ENCODE assay signal across 13 cellular contexts in the genomic region with DNA sequence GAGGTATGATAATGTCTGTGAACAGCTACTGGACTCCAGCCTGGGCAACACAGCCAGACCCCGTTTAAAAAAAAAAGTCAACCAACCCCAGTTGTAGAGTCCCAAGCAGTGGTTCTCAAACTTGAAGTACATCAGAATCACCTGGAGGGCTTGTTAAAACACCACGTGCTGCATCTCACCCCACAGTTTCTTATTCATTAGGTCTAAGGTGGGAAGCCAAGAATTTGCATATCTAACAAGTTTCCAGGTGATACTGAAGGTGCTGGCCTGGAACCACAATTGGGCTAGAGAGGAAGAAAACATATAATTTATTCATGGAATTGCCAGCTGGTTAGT. TPM values are rescaled to one million over a fixed set of nuclear protein-coding genes. Genes with fewer than 3 reads are reported as not detected.
DNase-seq lines count a peak whose midpoint lies in the region; ATAC-seq, FAIRE-seq and TF ChIP-seq lines count a peak whose summit lies in the region.
"Had no signal": no experiment of that assay in that cellular context is flagged by ENCODE, and none has a peak within 500 bp of the region (broad histone marks: within the 10 kb centered on the region; RNA-seq: fewer than 3 reads in every experiment).

No MANE protein-coding gene starts in this region.

- peaks cover 28% of the 10 kb centered on the region for H3F3A ChIP-seq in PC-9 (ENCODE audit: insufficient read depth, low read depth)

- H3K27ac ChIP-seq in PC-9 (peak overlapping the region; percentile 82), HepG2 (ENCODE audit: extremely low read length, insufficient read depth, low read length) (peak overlapping the region; percentile 95), sigmoid colon (peak overlapping the region in 3 of 4 donors; percentile 98 to 100 (median 99))

- no peak overlapping the region for H2AFZ ChIP-seq in PC-9
- H2AFZ ChIP-seq in HepG2 (ENCODE audit: low read length): no peak overlapping the region

- H3K4me1 ChIP-seq in Caco-2 (peaks cover 62% of the 10 kb centered on the region), PC-9 (replicated peaks; ENCODE audit: insufficient read depth) (peaks cover 38% of the 10 kb centered on the region), HepG2 (ENCODE audit: insufficient read depth, low read length) (peaks cover 76% of the 10 kb centered on the region), sigmoid colon (peaks cover 0 to 53% (median 46%) of the 10 kb centered on the region in 4 donors)

- H3K9me3 ChIP-seq in Caco-2 (no peaks in the 10 kb centered on the region), PC-9 (ENCODE audit: insufficient read depth, low read depth) (no peaks in the 10 kb centered on the region), HepG2 (ENCODE audit: low read length) (no peaks in the 10 kb centered on the region), sigmoid colon (no peaks in the 10 kb centered on the region)
- H3K9me3 ChIP-seq: left ventricle myocardium inferior had no signal

- H3K27me3 ChIP-seq in Caco-2 (replicated peaks; ENCODE audit: control insufficient read depth, insufficient read depth, low read length): no peaks in the 10 kb centered on the region
- H3K27me3 ChIP-seq in PC-9 (ENCODE audit: insufficient read depth, low read depth): no peaks in the 10 kb centered on the region
- no peaks in the 10 kb centered on the region for H3K27me3 ChIP-seq in HepG2 (ENCODE audit: control insufficient read depth in 1 of 2, insufficient read depth in 2 of 2, low read length in 2 of 2)
- H3K27me3 ChIP-seq in sigmoid colon: no peaks in the 10 kb centered on the region

- no TSS peak for BruUV-seq in Caco-2 (replicated peaks; lab: Mats Ljungman, UMichigan)
- BruUV-seq in PC-9 (replicated peaks; lab: Mats Ljungman, UMichigan): no TSS peak
- BruUV-seq in HepG2 (replicated peaks; lab: Mats Ljungman, UMichigan): no TSS peak

- H3K79me2 ChIP-seq in PC-9 (ENCODE audit: low read depth) (peaks cover 6% of the 10 kb centered on the region; the same call in 1 of the 2 replicates), HepG2 (ENCODE audit: insufficient read depth, low read length) (peaks cover 2% of the 10 kb centered on the region)

- no peak for TF ChIP-seq RAD21 in HepG2 (CRISPR knock-in tag; IDR thresholded peaks at IDR 0.05)

- TF ChIP-seq EP300 in HepG2 (IDR thresholded peaks at IDR 0.05; ENCODE audit: low read depth in 2 of 2, low read length in 2 of 2) (0 out of 4 replicates have a peak, but pooled peaks of 1 of the 2 experiments have one; percentile 3), HepG2 (CRISPR knock-in tag; IDR thresholded peaks at IDR 0.05; ENCODE audit: borderline replicate concordance) (no peak), sigmoid colon (IDR thresholded peaks at IDR 0.05) (no peak)

- no peak for FAIRE-seq in HepG2 (lab: Jason Lieb, UNC)

- H3K27me3 Mint-ChIP-seq in Caco-2 (ENCODE audit: insufficient read depth, unreplicated experiment): no peaks in the 10 kb centered on the region
- H3K27me3 Mint-ChIP-seq: activated CD4-positive, alpha-beta memory T cell treated with anti-CD3 and anti-CD28 coated beads for 36 hours; activated naive CD8-positive, alpha-beta T cell had no signal

- TF ChIP-seq POLR2A in HepG2 (IDR thresholded peaks at IDR 0.05; ENCODE audit: insufficient read depth in 1 of 2, low read depth in 2 of 2, low read length in 2 of 2) (no peak), sigmoid colon (IDR thresholded peaks at IDR 0.05) (no peak)

- CTCF ChIA-PET in Caco-2 (lab: Charles Lee) (interaction anchor here (0.6 to 5.9 kb wide), 6 partner anchors 12 to 102 kb away, joined by 3 to 136 read pairs (median 5); a partner anchor contains a TSS), PC-9 (lab: Charles Lee) (interaction anchor here (0.7 kb wide), 1 partner anchor 175 kb away, joined by 5 read pairs; no protein-coding TSS in a partner anchor), HepG2 (lab: Yijun Ruan, JAX; ENCODE audit: low intra/inter-chr PET ratio, low total read pairs) (no interaction called here)

- H3K9me3 Mint-ChIP-seq in Caco-2 (ENCODE audit: unreplicated experiment): no peaks in the 10 kb centered on the region
- H3K9me3 Mint-ChIP-seq: activated CD4-positive, alpha-beta memory T cell treated with anti-CD3 and anti-CD28 coated beads for 36 hours had no signal

- peaks cover 63% of the 10 kb centered on the region for H3K4me1 Mint-ChIP-seq in Caco-2 (ENCODE audit: low read depth, unreplicated experiment)

- TF ChIP-seq CTCF in Caco-2 (IDR thresholded peaks at IDR 0.05; ENCODE audit: insufficient read depth in 1 of 2, low read depth in 1 of 2, low read length in 1 of 2, severe bottlenecking in 1 of 2, unreplicated experiment in 1 of 2): no peak
- TF ChIP-seq CTCF in PC-9 (conservative IDR thresholded peaks at IDR 0.05): no peak
- no peak for TF ChIP-seq CTCF in HepG2 (CRISPR knock-in tag; IDR thresholded peaks at IDR 0.05)
- TF ChIP-seq CTCF in sigmoid colon (IDR thresholded peaks at IDR 0.05): no peak

- H3K36me3 ChIP-seq in Caco-2 (ENCODE audit: control insufficient read depth, insufficient read depth, low read length): no peaks in the 10 kb centered on the region; the same call in 1 of the 2 replicates
- H3K36me3 ChIP-seq in PC-9 (ENCODE audit: low read depth): no peaks in the 10 kb centered on the region
- no peaks in the 10 kb centered on the region for H3K36me3 ChIP-seq in HepG2 (replicated peaks in 1 of 2; ENCODE audit: control insufficient read depth in 1 of 2, insufficient read depth in 2 of 2, low read length in 2 of 2)
- H3K36me3 ChIP-seq in sigmoid colon: no peaks in the 10 kb centered on the region
- H3K36me3 ChIP-seq: left ventricle myocardium inferior had no signal

- H3K4me2 ChIP-seq in PC-9: no peak overlapping the region
- H3K4me2 ChIP-seq in HepG2 (ENCODE audit: low read depth, low read length): peak overlapping the region; percentile 93

- ATAC-seq in HepG2: no peak

- no peaks in the 10 kb centered on the region for H3K9me2 ChIP-seq in PC-9 (ENCODE audit: insufficient read depth)

- intact Hi-C loops in Caco-2 (cut with micrococcal nuclease; ENCODE audit: unreplicated experiment) (no loop called here), PC-9 (cut with micrococcal nuclease; ENCODE audit: unreplicated experiment) (no loop called here), HepG2 (cut with micrococcal nuclease; ENCODE audit: unreplicated experiment) (no loop called here), sigmoid colon (cut with DNase I) (no loop called here)

- peak overlapping the region; percentile 94 for H3K27ac Mint-ChIP-seq in Caco-2 (ENCODE audit: unreplicated experiment)
- H3K27ac Mint-ChIP-seq: activated CD4-positive, alpha-beta memory T cell treated with anti-CD3 and anti-CD28 coated beads for 36 hours had no signal

- WGBS in HepG2 (ENCODE audit: low lambda C conversion rate): 38% methylated on average over 2 of the region's 2 CpGs
- WGBS in sigmoid colon, 2 donors: 57 to 65% methylated on average over 2 of the region's 2 CpGs

- H4K20me1 ChIP-seq in PC-9 (ENCODE audit: insufficient read depth): no peaks in the 10 kb centered on the region
- H4K20me1 ChIP-seq in HepG2 (ENCODE audit: insufficient read depth, low read length): no peaks in the 10 kb centered on the region

- POLR2A ChIA-PET in Caco-2 (lab: Charles Lee) (interaction anchor here (0.6 to 5.2 kb wide), 5 partner anchors 8 to 61 kb away, joined by 4 to 166 read pairs (median 39); a partner anchor contains a TSS), PC-9 (lab: Charles Lee; ENCODE audit: unreplicated experiment) (no interaction called here), HepG2 (lab: Yijun Ruan, JAX) (interaction anchor here (0.7 to 7.3 kb wide), 12 partner anchors 8 to 1573 kb away, joined by 3 to 568 read pairs (median 12); a partner anchor contains a TSS)

- DNase-seq in Caco-2: no peak
- no peak for DNase-seq in PC-9
- no peak for DNase-seq in HepG2 (ENCODE audit: low spot score)
- peak; percentile 17 for DNase-seq in sigmoid colon
- DNase-seq in HPDE6-E6E7 (ENCODE audit: extremely low spot score): no peak
- DNase-seq in cerebellar cortex (ENCODE audit: low spot score): no peak
- no peak for DNase-seq in NOMO-1 treated with DMSO at 0.1 percent for 48 hours (lab: John Stamatoyannopoulos, UW; ENCODE audit: unreplicated experiment)
- no peak for DNase-seq in amniotic stem cell (lab: John Stamatoyannopoulos, UW)
- DNase-seq: activated CD4-positive, alpha-beta memory T cell treated with anti-CD3 and anti-CD28 coated beads for 36 hours; activated T-cell treated with anti-CD3 and anti-CD28 coated beads, Interleukin-2, amount 50 U/mL, for 48 hours; left ventricle myocardium inferior; stimulated activated naive CD4-positive, alpha-beta T cell had no signal

- in situ Hi-C loops in HepG2 (cut with HindIII; ENCODE audit: extremely low pct_ligation_motif_present, low pct_unique_long_range_greater_than_20kb): no loop called here

- H3K36me3 Mint-ChIP-seq in Caco-2 (ENCODE audit: insufficient read depth, unreplicated experiment): peaks cover 35% of the 10 kb centered on the region
- H3K36me3 Mint-ChIP-seq: activated CD4-positive, alpha-beta memory T cell treated with anti-CD3 and anti-CD28 coated beads for 36 hours; activated naive CD8-positive, alpha-beta T cell had no signal

- H3K9ac ChIP-seq in HepG2 (ENCODE audit: insufficient read depth, low read depth, low read length): no peak overlapping the region

- H3K4me3 ChIP-seq in Caco-2 (ENCODE audit: low read depth, low read length) (no peak overlapping the region), PC-9 (no peak overlapping the region), HepG2 (replicated peaks in 1 of 3; ENCODE audit: insufficient read depth in 1 of 3, low read depth in 2 of 3, low read length in 3 of 3) (0 out of 6 replicates have a peak overlapping the region, but pooled peaks of 1 of the 3 experiments have one; percentile 67), sigmoid colon (no peak overlapping the region)
- H3K4me3 ChIP-seq: left ventricle myocardium inferior had no signal

- no peak overlapping the region for H3K4me3 Mint-ChIP-seq in Caco-2 (ENCODE audit: unreplicated experiment)
- H3K4me3 Mint-ChIP-seq: activated CD4-positive, alpha-beta memory T cell treated with anti-CD3 and anti-CD28 coated beads for 36 hours; activated naive CD8-positive, alpha-beta T cell had no signal

RNA-seq across cellular contexts. Expression of a gene that starts 6.7 kb away (rescaled TPM):
- total RNA-seq in Caco-2 (2022) (82.6 and 86.9 TPM in 2 replicates), PC-9 (2021) (56.8 and 61.8 TPM in 2 replicates), HepG2 (2016; rRNA removed; fragmentation: Illumina TruSeq; extraction: Trizol) (76.1 and 88.5 TPM in 2 replicates), sigmoid colon (10 to 100 TPM; 52.3 to 92.2 (median 58.0) TPM)
- total RNA-seq in HepG2 (2016; cell fraction: cytosol; rRNA removed; fragmentation: Illumina TruSeq; extraction: Trizol; ENCODE audit: low read depth): 23.3 and 23.6 TPM in 2 replicates
- total RNA-seq in HepG2 (2016; cell fraction: insoluble cytoplasmic fraction; rRNA removed; fragmentation: Illumina TruSeq; extraction: Trizol): 62.6 and 89.2 TPM in 2 replicates
- total RNA-seq in HepG2 (2016; cell fraction: membrane; rRNA removed; fragmentation: Illumina TruSeq; extraction: Trizol): 50.5 and 57.1 TPM in 2 replicates
- total RNA-seq in HepG2 (2016; cell fraction: nucleus; rRNA removed; fragmentation: Illumina TruSeq; extraction: Trizol): 82.0 and 93.0 TPM in 2 replicates
- polyA plus RNA-seq in HepG2 (2011; rRNA removed) (54.6 and 63.8 TPM in 2 replicates), sigmoid colon (10 to 100 TPM; 29.4 to 63.5 (median 34.0) TPM)
- 19.7 and 28.8 TPM in 2 replicates for polyA plus RNA-seq in HepG2 (2011; cell fraction: cytosol; rRNA removed)
- polyA plus RNA-seq in HepG2 (2011; cell fraction: nucleus; rRNA removed): 90.9 and 114 TPM in 2 replicates
- polyA plus RNA-seq in HepG2 (2012): 89.3 and 98.8 TPM in 2 replicates
- polyA plus RNA-seq in HepG2 (2016; cell fraction: cytosol; fragmentation: Illumina TruSeq; extraction: Trizol; ENCODE audit: low read depth): 10.1 and 10.5 TPM in 2 replicates
- polyA plus RNA-seq in HepG2 (2016; cell fraction: insoluble cytoplasmic fraction; fragmentation: Illumina TruSeq; extraction: Trizol; ENCODE audit: low read depth): 77.5 and 94.3 TPM in 2 replicates
- 34.7 and 36.6 TPM in 2 replicates for polyA plus RNA-seq in HepG2 (2016; cell fraction: membrane; fragmentation: Illumina TruSeq; extraction: Trizol; ENCODE audit: low read depth)
- 173 TPM in 2 replicates for polyA plus RNA-seq in HepG2 (2016; cell fraction: nucleus; fragmentation: Illumina TruSeq; extraction: Trizol; ENCODE audit: insufficient read depth, low read depth)
- 21.1 and 21.8 TPM in 2 replicates for polyA minus RNA-seq in HepG2 (2011; rRNA and poly(A)+ RNA removed; ENCODE audit: low replicate concordance)
- 50.3 and 50.4 TPM in 2 replicates for polyA minus RNA-seq in HepG2 (2011; cell fraction: cytosol; rRNA and poly(A)+ RNA removed)
- polyA minus RNA-seq in HepG2 (2011; cell fraction: nucleus; rRNA and poly(A)+ RNA removed): 107 and 131 TPM in 2 replicates

RNA-seq across cellular contexts. Expression of a gene that starts 14.7 kb away (rescaled TPM):
- total RNA-seq in Caco-2 (2022) (8.9 and 11.3 TPM in 2 replicates), PC-9 (2021) (9.3 and 10.7 TPM in 2 replicates), HepG2 (2016; rRNA removed; fragmentation: Illumina TruSeq; extraction: Trizol) (1.4 and 2.1 TPM in 2 replicates), sigmoid colon (10 to 100 TPM in 3 of 4 donors, 1 to 10 TPM in 1; 4.1 to 12.8 (median 11.9) TPM)
- 0.88 and 1.1 TPM in 2 replicates for total RNA-seq in HepG2 (2016; cell fraction: cytosol; rRNA removed; fragmentation: Illumina TruSeq; extraction: Trizol; ENCODE audit: low read depth)
- 1.2 and 1.8 TPM in 2 replicates for total RNA-seq in HepG2 (2016; cell fraction: insoluble cytoplasmic fraction; rRNA removed; fragmentation: Illumina TruSeq; extraction: Trizol)
- total RNA-seq in HepG2 (2016; cell fraction: membrane; rRNA removed; fragmentation: Illumina TruSeq; extraction: Trizol): 2.2 and 2.4 TPM in 2 replicates
- 3.4 and 4.3 TPM in 2 replicates for total RNA-seq in HepG2 (2016; cell fraction: nucleus; rRNA removed; fragmentation: Illumina TruSeq; extraction: Trizol)
- polyA plus RNA-seq in HepG2 (2011; rRNA removed) (2.7 and 3.6 TPM in 2 replicates), sigmoid colon (10 to 100 TPM in 1 of 3 donors, 1 to 10 TPM in 2; 4.4 to 11.4 (median 8.1) TPM)
- polyA plus RNA-seq in HepG2 (2011; cell fraction: cytosol; rRNA removed): 1.5 and 1.6 TPM in 2 replicates
- 20.3 and 22.7 TPM in 2 replicates for polyA plus RNA-seq in HepG2 (2011; cell fraction: nucleus; rRNA removed)
- polyA plus RNA-seq in HepG2 (2012): 11.1 and 19.6 TPM in 2 replicates
- polyA plus RNA-seq in HepG2 (2016; cell fraction: cytosol; fragmentation: Illumina TruSeq; extraction: Trizol; ENCODE audit: low read depth): 0.95 and 1.1 TPM in 2 replicates
- 3.8 and 5.8 TPM in 2 replicates for polyA plus RNA-seq in HepG2 (2016; cell fraction: insoluble cytoplasmic fraction; fragmentation: Illumina TruSeq; extraction: Trizol; ENCODE audit: low read depth)
- 2.5 and 3.4 TPM in 2 replicates for polyA plus RNA-seq in HepG2 (2016; cell fraction: membrane; fragmentation: Illumina TruSeq; extraction: Trizol; ENCODE audit: low read depth)
- 9.5 and 10.0 TPM in 2 replicates for polyA plus RNA-seq in HepG2 (2016; cell fraction: nucleus; fragmentation: Illumina TruSeq; extraction: Trizol; ENCODE audit: insufficient read depth, low read depth)
- polyA minus RNA-seq in HepG2 (2011; rRNA and poly(A)+ RNA removed; ENCODE audit: low replicate concordance): 3.3 and 6.7 TPM in 2 replicates
- polyA minus RNA-seq in HepG2 (2011; cell fraction: cytosol; rRNA and poly(A)+ RNA removed): 4.5 and 6.5 TPM in 2 replicates
- 7.6 and 8.1 TPM in 2 replicates for polyA minus RNA-seq in HepG2 (2011; cell fraction: nucleus; rRNA and poly(A)+ RNA removed)

RNA-seq across cellular contexts. Expression of a gene that starts 25.3 kb away (rescaled TPM):
- total RNA-seq in Caco-2 (2022): 102 and 110 TPM in 2 replicates
- total RNA-seq in PC-9 (2021): 45.8 and 51.5 TPM in 2 replicates
- 29.6 and 30.8 TPM in 2 replicates for total RNA-seq in HepG2 (2016; rRNA removed; fragmentation: Illumina TruSeq; extraction: Trizol)
- 27.8 and 32.3 TPM in 2 replicates for total RNA-seq in HepG2 (2016; cell fraction: cytosol; rRNA removed; fragmentation: Illumina TruSeq; extraction: Trizol; ENCODE audit: low read depth)
- 26.4 and 32.2 TPM in 2 replicates for total RNA-seq in HepG2 (2016; cell fraction: insoluble cytoplasmic fraction; rRNA removed; fragmentation: Illumina TruSeq; extraction: Trizol)
- 28.8 and 30.1 TPM in 2 replicates for total RNA-seq in HepG2 (2016; cell fraction: membrane; rRNA removed; fragmentation: Illumina TruSeq; extraction: Trizol)
- total RNA-seq in HepG2 (2016; cell fraction: nucleus; rRNA removed; fragmentation: Illumina TruSeq; extraction: Trizol): 30.8 and 38.1 TPM in 2 replicates
- polyA plus RNA-seq in HepG2 (2011; rRNA removed): 60.9 and 62.9 TPM in 2 replicates
- 25.1 and 35.9 TPM in 2 replicates for polyA plus RNA-seq in HepG2 (2011; cell fraction: cytosol; rRNA removed)
- 142 and 152 TPM in 2 replicates for polyA plus RNA-seq in HepG2 (2011; cell fraction: nucleus; rRNA removed)
- 70.7 and 76.1 TPM in 2 replicates for polyA plus RNA-seq in HepG2 (2012)
- polyA plus RNA-seq in HepG2 (2016; cell fraction: cytosol; fragmentation: Illumina TruSeq; extraction: Trizol; ENCODE audit: low read depth): 5.4 and 6.1 TPM in 2 replicates
- polyA plus RNA-seq in HepG2 (2016; cell fraction: insoluble cytoplasmic fraction; fragmentation: Illumina TruSeq; extraction: Trizol; ENCODE audit: low read depth): 32.0 and 41.3 TPM in 2 replicates
- polyA plus RNA-seq in HepG2 (2016; cell fraction: membrane; fragmentation: Illumina TruSeq; extraction: Trizol; ENCODE audit: low read depth): 18.7 and 20.0 TPM in 2 replicates
- 74.6 and 84.0 TPM in 2 replicates for polyA plus RNA-seq in HepG2 (2016; cell fraction: nucleus; fragmentation: Illumina TruSeq; extraction: Trizol; ENCODE audit: insufficient read depth, low read depth)
- 60.8 and 70.8 TPM in 2 replicates for polyA minus RNA-seq in HepG2 (2011; rRNA and poly(A)+ RNA removed; ENCODE audit: low replicate concordance)
- 20.8 and 24.8 TPM in 2 replicates for polyA minus RNA-seq in HepG2 (2011; cell fraction: cytosol; rRNA and poly(A)+ RNA removed)
- 59.5 and 60.8 TPM in 2 replicates for polyA minus RNA-seq in HepG2 (2011; cell fraction: nucleus; rRNA and poly(A)+ RNA removed)
- total RNA-seq in sigmoid colon: 10 to 100 TPM; 60.2 to 94.4 (median 70.7) TPM
- polyA plus RNA-seq in sigmoid colon: 10 to 100 TPM; 22.4 to 42.3 (median 24.0) TPM

RNA-seq across cellular contexts. Expression of a gene that starts 52.3 kb away (rescaled TPM):
- total RNA-seq in Caco-2 (2022) (27.3 and 29.3 TPM in 2 replicates), PC-9 (2021) (11.4 and 13.9 TPM in 2 replicates), HepG2 (2016; rRNA removed; fragmentation: Illumina TruSeq; extraction: Trizol) (9.9 and 10.4 TPM in 2 replicates), sigmoid colon (10 to 100 TPM; 78.8 to 86.1 (median 83.8) TPM)
- total RNA-seq in HepG2 (2016; cell fraction: cytosol; rRNA removed; fragmentation: Illumina TruSeq; extraction: Trizol; ENCODE audit: low read depth): 4.9 and 5.0 TPM in 2 replicates
- total RNA-seq in HepG2 (2016; cell fraction: insoluble cytoplasmic fraction; rRNA removed; fragmentation: Illumina TruSeq; extraction: Trizol): 8.1 and 10.9 TPM in 2 replicates
- 12.8 TPM in 2 replicates for total RNA-seq in HepG2 (2016; cell fraction: membrane; rRNA removed; fragmentation: Illumina TruSeq; extraction: Trizol)
- total RNA-seq in HepG2 (2016; cell fraction: nucleus; rRNA removed; fragmentation: Illumina TruSeq; extraction: Trizol): 5.9 and 6.8 TPM in 2 replicates
- polyA plus RNA-seq in HepG2 (2011; rRNA removed) (8.0 and 8.6 TPM in 2 replicates), sigmoid colon (10 to 100 TPM; 25.4 to 35.4 (median 25.8) TPM)
- 7.7 and 8.0 TPM in 2 replicates for polyA plus RNA-seq in HepG2 (2011; cell fraction: cytosol; rRNA removed)
- polyA plus RNA-seq in HepG2 (2011; cell fraction: nucleus; rRNA removed): 12.1 and 13.6 TPM in 2 replicates
- 11.6 and 15.5 TPM in 2 replicates for polyA plus RNA-seq in HepG2 (2012)
- 4.3 TPM in 2 replicates for polyA plus RNA-seq in HepG2 (2016; cell fraction: cytosol; fragmentation: Illumina TruSeq; extraction: Trizol; ENCODE audit: low read depth)
- 8.0 and 12.4 TPM in 2 replicates for polyA plus RNA-seq in HepG2 (2016; cell fraction: insoluble cytoplasmic fraction; fragmentation: Illumina TruSeq; extraction: Trizol; ENCODE audit: low read depth)
- 9.9 and 10.7 TPM in 2 replicates for polyA plus RNA-seq in HepG2 (2016; cell fraction: membrane; fragmentation: Illumina TruSeq; extraction: Trizol; ENCODE audit: low read depth)
- 11.5 and 12.3 TPM in 2 replicates for polyA plus RNA-seq in HepG2 (2016; cell fraction: nucleus; fragmentation: Illumina TruSeq; extraction: Trizol; ENCODE audit: insufficient read depth, low read depth)
- 14.3 and 17.9 TPM in 2 replicates for polyA minus RNA-seq in HepG2 (2011; rRNA and poly(A)+ RNA removed; ENCODE audit: low replicate concordance)
- polyA minus RNA-seq in HepG2 (2011; cell fraction: cytosol; rRNA and poly(A)+ RNA removed): 5.3 and 7.4 TPM in 2 replicates
- polyA minus RNA-seq in HepG2 (2011; cell fraction: nucleus; rRNA and poly(A)+ RNA removed): 7.2 and 7.5 TPM in 2 replicates
